ENCODE assay signal across 11 cellular contexts in genomic region chr5:107893642-107894041, GRCh38.
DNase-seq lines count a peak whose midpoint lies in the region; ATAC-seq and TF ChIP-seq lines count a peak whose summit lies in the region.
"Had no signal": no experiment of that assay in that cellular context is flagged by ENCODE, and none has a peak within 500 bp of the region (broad histone marks: within the 10 kb centered on the region; RNA-seq: fewer than 3 reads in every experiment).

No MANE protein-coding gene starts in this region.

- H3K27ac Mint-ChIP-seq in T-helper 2 cell treated with Interferon-gamma antibody and Interleukin-4, amounts not matched to agents 5 μg/mL and 100 μg/mL, for 36 hours = no peak overlapping the region
- H3K27ac Mint-ChIP-seq: neural progenitor cell, type B pancreatic cell had no signal

- TF ChIP-seq CTCF in astrocyte of the cerebellum (IDR thresholded peaks at IDR 0.05; ENCODE audit: low read depth, low read length, missing control alignments) = no peak

- H3K9me3 Mint-ChIP-seq in T-helper 2 cell treated with Interferon-gamma antibody and Interleukin-4, amounts not matched to agents 5 μg/mL and 100 μg/mL, for 36 hours = peaks cover 12% of the 10 kb centered on the region
- H3K9me3 Mint-ChIP-seq: central memory CD8-positive, alpha-beta T cell; neural progenitor cell had no signal

- no peak overlapping the region for H3K4me3 Mint-ChIP-seq in T-helper 2 cell treated with Interferon-gamma antibody and Interleukin-4, amounts not matched to agents 5 μg/mL and 100 μg/mL, for 36 hours
- H3K4me3 Mint-ChIP-seq: central memory CD8-positive, alpha-beta T cell; neural progenitor cell; type B pancreatic cell had no signal

- peaks cover 12% of the 10 kb centered on the region for H3K4me1 Mint-ChIP-seq in T-helper 2 cell treated with Interferon-gamma antibody and Interleukin-4, amounts not matched to agents 5 μg/mL and 100 μg/mL, for 36 hours (ENCODE audit: low read depth)
- H3K4me1 Mint-ChIP-seq: central memory CD8-positive, alpha-beta T cell had no signal

- DNase-seq in A172 (ENCODE audit: low spot score) = peak; percentile 67
- peak; percentile 66 for DNase-seq in HT1080 (ENCODE audit: low read depth)
- DNase-seq in astrocyte of the cerebellum (ENCODE audit: low read depth) = peak; percentile 76
- DNase-seq in iris pigment epithelial cell (ENCODE audit: low read depth) = peak; percentile 78
- no peak for DNase-seq in T-helper 2 cell treated with Interferon-gamma antibody and Interleukin-4, amounts not matched to agents 5 μg/mL and 100 μg/mL, for 36 hours (ENCODE audit: low spot score)
- DNase-seq in NCI-H2171 (lab: John Stamatoyannopoulos, UW) = no peak
- no peak for DNase-seq in NCI-H2227 (lab: John Stamatoyannopoulos, UW; ENCODE audit: unreplicated experiment)

- peaks cover 14% of the 10 kb centered on the region for H3K36me3 Mint-ChIP-seq in T-helper 2 cell treated with Interferon-gamma antibody and Interleukin-4, amounts not matched to agents 5 μg/mL and 100 μg/mL, for 36 hours (ENCODE audit: low read depth)
- H3K36me3 Mint-ChIP-seq: neural progenitor cell, type B pancreatic cell had no signal

- in situ Hi-C loops in astrocyte of the cerebellum (cut with HindIII; ENCODE audit: low sequenced_read_pairs) = no loop called here

- H3K27me3 Mint-ChIP-seq in T-helper 2 cell treated with Interferon-gamma antibody and Interleukin-4, amounts not matched to agents 5 μg/mL and 100 μg/mL, for 36 hours (ENCODE audit: low read depth) = no peaks in the 10 kb centered on the region
- H3K27me3 Mint-ChIP-seq: central memory CD8-positive, alpha-beta T cell; type B pancreatic cell had no signal

- ATAC-seq in HG02642 (IDR thresholded peaks at IDR 0.05; ENCODE audit: poor library complexity, unreplicated experiment) = no peak

- no peak overlapping the region for H3K4me3 ChIP-seq in astrocyte of the cerebellum (ENCODE audit: low read depth, low read length)
- H3K4me3 ChIP-seq: neural progenitor cell had no signal

Comparison
In these comparisons a context has a peak if more than half of its experiments do, and no peak if none do; other contexts are left out.
1. DNase-seq: peak in A172 (single experiment), HT1080 (single experiment), astrocyte of the cerebellum (single experiment) and iris pigment epithelial cell (single experiment); none in T-helper 2 cell treated with Interferon-gamma antibody and Interleukin-4, amounts not matched to agents 5 μg/mL and 100 μg/mL, for 36 hours (single experiment), NCI-H2171 (single experiment) and NCI-H2227 (single experiment).